ENCODE assay signal across 21 cellular contexts in genomic region chr16:54436342-54436741, GRCh38.
DNase-seq lines count a peak whose midpoint lies in the region; ATAC-seq and TF ChIP-seq lines count a peak whose summit lies in the region.
"Had no signal": no experiment of that assay in that cellular context is flagged by ENCODE, and none has a peak within 500 bp of the region (broad histone marks: within the 10 kb centered on the region; RNA-seq: fewer than 3 reads in every experiment).

No MANE protein-coding gene starts in this region.

- no peak overlapping the region for H3K4me3 ChIP-seq in BLaER1
- no peak overlapping the region for H3K4me3 ChIP-seq in left lung
- H3K4me3 ChIP-seq in thyroid gland (replicated peaks in 1 of 3) = no peak overlapping the region
- H3K4me3 ChIP-seq in aorta (ENCODE audit: low read length in 2 of 2) = no peak overlapping the region
- H3K4me3 ChIP-seq: A549 had no signal

- no peaks in the 10 kb centered on the region for H4K20me1 ChIP-seq in BLaER1

- H3K36me3 ChIP-seq in BLaER1 (no peaks in the 10 kb centered on the region), left lung (no peaks in the 10 kb centered on the region), thyroid gland (no peaks in the 10 kb centered on the region), aorta (ENCODE audit: control insufficient read depth in 1 of 2, insufficient read depth in 2 of 2, low read length in 1 of 2) (no peaks in the 10 kb centered on the region)

- peaks cover 8% of the 10 kb centered on the region for H3K9me3 ChIP-seq in BLaER1
- no peaks in the 10 kb centered on the region for H3K9me3 ChIP-seq in left lung
- no peaks in the 10 kb centered on the region for H3K9me3 ChIP-seq in thyroid gland
- H3K9me3 ChIP-seq in aorta (ENCODE audit: control insufficient read depth, low read length) = no peaks in the 10 kb centered on the region

- H3K27me3 ChIP-seq in BLaER1 (peaks cover 4% of the 10 kb centered on the region; the same call in 1 of the 2 replicates), left lung (peaks cover 0 to 25% of the 10 kb centered on the region in 2 donors), thyroid gland (no peaks in the 10 kb centered on the region), aorta (ENCODE audit: control insufficient read depth in 1 of 2, insufficient read depth in 2 of 2, low read length in 1 of 2) (no peaks in the 10 kb centered on the region)

- peaks cover 5% of the 10 kb centered on the region; the same call in 1 of the 2 replicates for H3K4me1 ChIP-seq in BLaER1
- H3K4me1 ChIP-seq in left lung = no peaks in the 10 kb centered on the region
- peaks cover 28 to 39% of the 10 kb centered on the region in 2 donors for H3K4me1 ChIP-seq in thyroid gland
- no peaks in the 10 kb centered on the region for H3K4me1 ChIP-seq in aorta (ENCODE audit: control insufficient read depth in 1 of 2, insufficient read depth in 2 of 2, low read length in 2 of 2)
- H3K4me1 ChIP-seq: A549 had no signal

- no peak for TF ChIP-seq CTCF in left lung (IDR thresholded peaks at IDR 0.05)
- TF ChIP-seq CTCF in thyroid gland (IDR thresholded peaks at IDR 0.05) = no peak

- H3K4me2 ChIP-seq in BLaER1 = peak overlapping the region; percentile 14; the same call in 1 of the 2 replicates
- H3K4me2 ChIP-seq: A549 had no signal

- WGBS in thyroid gland, 2 donors = 46% methylated on average over 7 of the region's 7 CpGs
- 68 to 70% methylated on average over 7 of the region's 7 CpGs for WGBS in aorta, 2 donors

- ATAC-seq in left lung = peak; percentile 43
- ATAC-seq in aorta (ENCODE audit: low FRiP score) = no peak
- ATAC-seq: A549 had no signal

- no peak overlapping the region for H3K9ac ChIP-seq in BLaER1

- intact Hi-C loops in left lung (cut with DNase I) = no loop called here
- intact Hi-C loops in thyroid gland (cut with DNase I) = loop anchor here (10.0 kb wide), 1 partner anchor 92 kb away; no protein-coding TSS in a partner anchor
- intact Hi-C loops in aorta (cut with DNase I) = no loop called here

- H3K27ac ChIP-seq in BLaER1 (no peak overlapping the region), left lung (no peak overlapping the region), thyroid gland (peak overlapping the region; percentile 26 to 70 (median 61)), aorta (ENCODE audit: low read depth in 1 of 2, low read length in 2 of 2) (no peak overlapping the region)
- H3K27ac ChIP-seq: 22Rv1, A549 had no signal

- TF ChIP-seq POLR2A in thyroid gland (IDR thresholded peaks at IDR 0.05) = no peak

- peak; percentile 22 for DNase-seq in M059J (ENCODE audit: low read depth)
- DNase-seq in left lung = no peak
- DNase-seq in thyroid gland = peak; percentile 85 to 86
- DNase-seq in aorta = no peak
- DNase-seq in NCI-H2196 (lab: John Stamatoyannopoulos, UW; ENCODE audit: unreplicated experiment) = no peak
- no peak for DNase-seq in retina
- DNase-seq in NCI-H446 treated with DMSO at 0.1 percent for 48 hours (lab: John Stamatoyannopoulos, UW) = no peak
- DNase-seq: AML-193; C1 segment of cervical spinal cord; CD4-positive, alpha-beta memory T cell; CD4-positive, CD25-positive, alpha-beta regulatory T cell; CD8-positive, alpha-beta memory T cell; COR-L47; DMS 273 treated with DMSO at 0.1 percent for 48 hours; DMS153; DMS53; DMS79 treated with DMSO at 0.1 percent for 48 hours; GF-D8 had no signal

Comparison
In these comparisons a context has a peak if more than half of its experiments do, and no peak if none do; other contexts are left out.
1. H3K27ac ChIP-seq: peak in thyroid gland (3 of 3); none in BLaER1 (single experiment), left lung (0 of 2) and aorta (0 of 2).
2. DNase-seq: peak in M059J (single experiment) and thyroid gland (2 of 2); none in left lung (0 of 2), aorta (0 of 2), NCI-H2196 (single experiment), retina (single experiment) and NCI-H446 treated with DMSO at 0.1 percent for 48 hours (single experiment).